In genomic region chr16:80803341-80804060, GRCh38 we compare ENCODE assay signal across 8 cellular contexts.
DNase-seq lines count a peak whose midpoint lies in the region; ATAC-seq and TF ChIP-seq lines count a peak whose summit lies in the region.

No MANE protein-coding gene starts in this region.

- H3K36me3 Mint-ChIP-seq in T-helper 2 cell treated with Interferon-gamma antibody and Interleukin-4, amounts not matched to agents 5 μg/mL and 100 μg/mL, for 36 hours (ENCODE audit: low read depth), result peaks cover 8% of the 10 kb centered on the region

- peak overlapping the region; percentile 91 for H3K27ac Mint-ChIP-seq in T-helper 2 cell treated with Interferon-gamma antibody and Interleukin-4, amounts not matched to agents 5 μg/mL and 100 μg/mL, for 36 hours

- peak; percentile 76 for TF ChIP-seq CTCF in brain microvascular endothelial cell (IDR thresholded peaks at IDR 0.05; ENCODE audit: low read depth, low read length, missing control alignments)

- peak; percentile 72 for DNase-seq in GM03348 (ENCODE audit: low spot score)
- DNase-seq in T-helper 2 cell treated with Interferon-gamma antibody and Interleukin-4, amounts not matched to agents 5 μg/mL and 100 μg/mL, for 36 hours (ENCODE audit: low spot score), result peak; percentile 39
- no peak for DNase-seq in brain microvascular endothelial cell
- peak; percentile 43 for DNase-seq in kidney tubule cell (ENCODE audit: low spot score)
- peak; percentile 12 for DNase-seq in stimulated activated CD8-positive, alpha-beta memory T cell treated with anti-CD3 and anti-CD28 coated beads, Interleukin-4, amount 100 ng/mL, for 24 hours (ENCODE audit: low read depth)
- no peak for DNase-seq in globus pallidus (ENCODE audit: low spot score)

- peaks cover 29% of the 10 kb centered on the region for H3K4me1 Mint-ChIP-seq in T-helper 2 cell treated with Interferon-gamma antibody and Interleukin-4, amounts not matched to agents 5 μg/mL and 100 μg/mL, for 36 hours (ENCODE audit: low read depth)

- peak; percentile 2 for ATAC-seq in HG02763 (IDR thresholded peaks at IDR 0.05; ENCODE audit: unreplicated experiment)
- ATAC-seq in GM21528 (IDR thresholded peaks at IDR 0.05; ENCODE audit: low FRiP score, unreplicated experiment), result no peak

- peaks cover 12% of the 10 kb centered on the region for H3K9me3 Mint-ChIP-seq in T-helper 2 cell treated with Interferon-gamma antibody and Interleukin-4, amounts not matched to agents 5 μg/mL and 100 μg/mL, for 36 hours

- H3K36me3 ChIP-seq in brain microvascular endothelial cell (replicated peaks), result no peaks in the 10 kb centered on the region

- H3K4me3 ChIP-seq in brain microvascular endothelial cell (ENCODE audit: low read depth, low read length), result peak overlapping the region; percentile 91

- no peak overlapping the region for H3K27ac ChIP-seq in brain microvascular endothelial cell

- H3K27me3 ChIP-seq in brain microvascular endothelial cell (replicated peaks), result no peaks in the 10 kb centered on the region

- peaks cover 6% of the 10 kb centered on the region for H3K27me3 Mint-ChIP-seq in T-helper 2 cell treated with Interferon-gamma antibody and Interleukin-4, amounts not matched to agents 5 μg/mL and 100 μg/mL, for 36 hours (ENCODE audit: low read depth)

- H3K4me3 Mint-ChIP-seq in T-helper 2 cell treated with Interferon-gamma antibody and Interleukin-4, amounts not matched to agents 5 μg/mL and 100 μg/mL, for 36 hours, result peak overlapping the region; percentile 84

- in situ Hi-C loops in brain microvascular endothelial cell (cut with HindIII; ENCODE audit: low pct_ligation_motif_present, low sequenced_read_pairs), result no loop called here

Comparison
In these comparisons a context has a peak if more than half of its experiments do, and no peak if none do; other contexts are left out.
1. DNase-seq: peak in GM03348 (single experiment), T-helper 2 cell treated with Interferon-gamma antibody and Interleukin-4, amounts not matched to agents 5 μg/mL and 100 μg/mL, for 36 hours (single experiment), kidney tubule cell (single experiment) and stimulated activated CD8-positive, alpha-beta memory T cell treated with anti-CD3 and anti-CD28 coated beads, Interleukin-4, amount 100 ng/mL, for 24 hours (single experiment); none in brain microvascular endothelial cell (single experiment) and globus pallidus (single experiment).